In genomic region chr6:158283304-158284005, GRCh38 we compare ENCODE assay signal across 8 cellular contexts. TPM values are rescaled to one million over a fixed set of nuclear protein-coding genes. Genes with fewer than 3 reads are reported as not detected.
DNase-seq lines count a peak whose midpoint lies in the region; ATAC-seq and TF ChIP-seq lines count a peak whose summit lies in the region.

No MANE protein-coding gene starts in this region.

- H3K27ac ChIP-seq in Karpas-422 (ENCODE audit: low read length) (peak overlapping the region; percentile 62), coronary artery (peak overlapping the region; percentile 46 to 76), suprapubic skin (no peak overlapping the region)

- no peaks in the 10 kb centered on the region for H3K9me3 Mint-ChIP-seq in natural killer cell

- no peak for TF ChIP-seq POLR2A in suprapubic skin (IDR thresholded peaks at IDR 0.05)

- intact Hi-C loops in natural killer cell (cut with micrococcal nuclease) = no loop called here

- no peaks in the 10 kb centered on the region for H3K36me3 Mint-ChIP-seq in natural killer cell

- 0 out of 2 replicates have a peak overlapping the region, but pooled peaks have one; percentile 0 for H3K9ac ChIP-seq in Karpas-422 (ENCODE audit: low read length)

- peaks cover 51% of the 10 kb centered on the region for H3K4me1 ChIP-seq in Karpas-422 (ENCODE audit: low read length)
- H3K4me1 ChIP-seq in suprapubic skin = peaks cover 26% of the 10 kb centered on the region

- no peak overlapping the region for H3K4me2 ChIP-seq in Karpas-422 (ENCODE audit: low read depth, low read length, poor library complexity, severe bottlenecking)

- peaks cover 34 to 40% of the 10 kb centered on the region in 2 donors for H3K4me1 Mint-ChIP-seq in natural killer cell

- in situ Hi-C loops in G401 (cut with HindIII; ENCODE audit: low sequenced_read_pairs) = no loop called here

- no peaks in the 10 kb centered on the region for H3K27me3 Mint-ChIP-seq in natural killer cell (ENCODE audit: low read depth in 2 of 2)

- H3K4me3 ChIP-seq in Karpas-422 (ENCODE audit: low read length) (no peak overlapping the region), coronary artery (no peak overlapping the region), suprapubic skin (no peak overlapping the region)

- H3K27me3 ChIP-seq in Karpas-422 (ENCODE audit: low read length) (no peaks in the 10 kb centered on the region), suprapubic skin (no peaks in the 10 kb centered on the region)

- no peak overlapping the region for H2AFZ ChIP-seq in Karpas-422 (ENCODE audit: low read length)

- peak; percentile 43 for DNase-seq in G401 (ENCODE audit: low spot score)
- DNase-seq in Karpas-422 = peak; percentile 51
- DNase-seq in coronary artery (ENCODE audit: low spot score) = no peak
- no peak for DNase-seq in natural killer cell
- DNase-seq in AG20443 (ENCODE audit: low spot score) = no peak
- no peak for DNase-seq in suprapubic skin (ENCODE audit: low spot score in 2 of 2)
- no peak for DNase-seq in NCI-H2227 (lab: John Stamatoyannopoulos, UW; ENCODE audit: unreplicated experiment)

- no peak for TF ChIP-seq EP300 in suprapubic skin (IDR thresholded peaks at IDR 0.05)

- peaks cover 4% of the 10 kb centered on the region; the same call in 1 of the 2 replicates for H3K36me3 ChIP-seq in Karpas-422 (ENCODE audit: insufficient read depth, low read length)
- no peaks in the 10 kb centered on the region for H3K36me3 ChIP-seq in suprapubic skin

- H3K4me3 Mint-ChIP-seq in natural killer cell = no peak overlapping the region

- H3K79me2 ChIP-seq in Karpas-422 (ENCODE audit: low read length) = peaks cover 93% of the 10 kb centered on the region

- WGBS in suprapubic skin = 60% methylated on average over 4 of the region's 4 CpGs

- ATAC-seq in natural killer cell = peak; percentile 60 to 86 (median 71)
- ATAC-seq in GM18520 (IDR thresholded peaks at IDR 0.05; ENCODE audit: unreplicated experiment) = no peak

- no peak for TF ChIP-seq CTCF in coronary artery (IDR thresholded peaks at IDR 0.05)
- no peak for TF ChIP-seq CTCF in natural killer cell (IDR thresholded peaks at IDR 0.05)
- no peak for TF ChIP-seq CTCF in suprapubic skin (IDR thresholded peaks at IDR 0.05)

- H3K9me3 ChIP-seq in Karpas-422 (ENCODE audit: low read length) (no peaks in the 10 kb centered on the region), suprapubic skin (no peaks in the 10 kb centered on the region)

- H3K27ac Mint-ChIP-seq in natural killer cell = peak overlapping the region; percentile 52 to 89

- H4K20me1 ChIP-seq in Karpas-422 (ENCODE audit: insufficient read depth, low read depth, low read length) = no peaks in the 10 kb centered on the region

- H3K9me2 ChIP-seq in Karpas-422 (replicated peaks; ENCODE audit: insufficient read depth, low read length) = no peaks in the 10 kb centered on the region

RNA-seq across cellular contexts. Expression of gene TULP4, which starts 28.8 kb away (rescaled TPM):
- 34.2 and 68.5 TPM in 2 replicates for total RNA-seq in G401 (2014; rRNA removed; shearing (Covaris generic))
- 112 and 124 TPM in 2 replicates for total RNA-seq in Karpas-422 (2014; rRNA removed; shearing (Covaris generic); ENCODE audit: low replicate concordance)
- total RNA-seq in natural killer cell (10 to 100 TPM; 75.2 to 89.5 (median 88.3) TPM), suprapubic skin (100 to 1,000 TPM; 123 to 156 (median 132) TPM)

Comparison
In these comparisons a context has a peak if more than half of its experiments do, and no peak if none do; other contexts are left out.
1. DNase-seq: peak in G401 (single experiment) and Karpas-422 (single experiment); none in coronary artery (single experiment), natural killer cell (single experiment), AG20443 (single experiment), suprapubic skin (0 of 2) and NCI-H2227 (single experiment).